In genomic region chr7:26319631-26320030, GRCh38 we compare ENCODE assay signal across 27 cellular contexts. TPM values are rescaled to one million over a fixed set of nuclear protein-coding genes. Genes with fewer than 3 reads are reported as not detected.
"Had no signal": no experiment of that assay in that cellular context is flagged by ENCODE, and none has a peak within 500 bp of the region (broad histone marks: within the 10 kb centered on the region; RNA-seq: fewer than 3 reads in every experiment).

No MANE protein-coding gene starts in this region.

- H3K4me1 Mint-ChIP-seq: activated naive CD4-positive, alpha-beta T cell treated with anti-CD3 and anti-CD28 coated beads, Interleukin-2, amount 10 ng/mL, durations not matched to agents 7 days and 5 days; endodermal cell had no signal

- H3K27me3 Mint-ChIP-seq: activated naive CD4-positive, alpha-beta T cell treated with anti-CD3 and anti-CD28 coated beads, Interleukin-2, amount 10 ng/mL, durations not matched to agents 7 days and 5 days; activated naive CD8-positive, alpha-beta T cell treated with anti-CD3 and anti-CD28 coated beads, Interleukin-2, amount 10 ng/mL, durations not matched to agents 7 days and 5 days; naive thymus-derived CD8-positive, alpha-beta T cell; progenitor cell of endocrine pancreas; stimulated activated naive CD8-positive, alpha-beta T cell treated with anti-CD3 and anti-CD28 coated beads, Interleukin-15, Interleukin-2, amounts not matched to agents 100 ng/mL and 50 ng/mL, for 24 hours had no signal

- ATAC-seq: esophagus mucosa; left cardiac atrium; left ventricle myocardium superior; naive thymus-derived CD8-positive, alpha-beta T cell had no signal

- H3K4me3 Mint-ChIP-seq: activated naive CD4-positive, alpha-beta T cell treated with anti-CD3 and anti-CD28 coated beads, Interleukin-2, amount 10 ng/mL, durations not matched to agents 7 days and 5 days; activated naive CD8-positive, alpha-beta T cell treated with anti-CD3 and anti-CD28 coated beads, Interleukin-2, amount 10 ng/mL, durations not matched to agents 7 days and 5 days; activated T-helper 1 cell treated with anti-CD3 and anti-CD28 coated beads, Interleukin-12 subunit alpha, Interleukin-12 subunit beta, Interleukin-2, Interleukin-4 antibody, amounts not matched to agents 30 ng/mL and 10 ng/mL and 1 ng/mL, durations not matched to agents 14 hours and 24 hours and 36 hours; endodermal cell; naive thymus-derived CD8-positive, alpha-beta T cell; stimulated activated naive CD8-positive, alpha-beta T cell treated with anti-CD3 and anti-CD28 coated beads, Interleukin-15, Interleukin-2, amounts not matched to agents 100 ng/mL and 50 ng/mL, for 24 hours; T-helper 2 cell treated with Interferon-gamma antibody and Interleukin-4, amounts not matched to agents 5 μg/mL and 100 μg/mL, for 36 hours had no signal

- H3K9me3 Mint-ChIP-seq: activated naive CD4-positive, alpha-beta T cell treated with anti-CD3 and anti-CD28 coated beads, Interleukin-2, amount 10 ng/mL, durations not matched to agents 7 days and 5 days; activated naive CD8-positive, alpha-beta T cell treated with anti-CD3 and anti-CD28 coated beads, Interleukin-2, amount 10 ng/mL, durations not matched to agents 7 days and 5 days; activated T-helper 1 cell treated with anti-CD3 and anti-CD28 coated beads, Interleukin-12 subunit alpha, Interleukin-12 subunit beta, Interleukin-2, Interleukin-4 antibody, amounts not matched to agents 30 ng/mL and 10 ng/mL and 1 ng/mL, durations not matched to agents 14 hours and 24 hours and 36 hours; endodermal cell; naive thymus-derived CD8-positive, alpha-beta T cell; stimulated activated naive CD8-positive, alpha-beta T cell treated with anti-CD3 and anti-CD28 coated beads, Interleukin-15, Interleukin-2, amounts not matched to agents 100 ng/mL and 50 ng/mL, for 24 hours; T-helper 2 cell treated with Interferon-gamma antibody and Interleukin-4, amounts not matched to agents 5 μg/mL and 100 μg/mL, for 36 hours had no signal

- H3K36me3 Mint-ChIP-seq: activated naive CD4-positive, alpha-beta T cell treated with anti-CD3 and anti-CD28 coated beads, Interleukin-2, amount 10 ng/mL, durations not matched to agents 7 days and 5 days had no signal

- H3K27ac Mint-ChIP-seq: activated naive CD4-positive, alpha-beta T cell treated with anti-CD3 and anti-CD28 coated beads, Interleukin-2, amount 10 ng/mL, durations not matched to agents 7 days and 5 days; activated naive CD8-positive, alpha-beta T cell treated with anti-CD3 and anti-CD28 coated beads, Interleukin-2, amount 10 ng/mL, durations not matched to agents 7 days and 5 days; activated T-helper 1 cell treated with anti-CD3 and anti-CD28 coated beads, Interleukin-12 subunit alpha, Interleukin-12 subunit beta, Interleukin-2, Interleukin-4 antibody, amounts not matched to agents 30 ng/mL and 10 ng/mL and 1 ng/mL, durations not matched to agents 14 hours and 24 hours and 36 hours; endodermal cell; progenitor cell of endocrine pancreas; stimulated activated naive CD8-positive, alpha-beta T cell treated with anti-CD3 and anti-CD28 coated beads, Interleukin-15, Interleukin-2, amounts not matched to agents 100 ng/mL and 50 ng/mL, for 24 hours had no signal

- FAIRE-seq: astrocyte, keratinocyte had no signal

- DNase-seq: activated CD4-positive, alpha-beta T cell treated with anti-CD3 and anti-CD28 coated beads for 4 hours; activated CD4-positive, alpha-beta T cell treated with anti-CD3 and anti-CD28 coated beads, Interleukin-2, amount 50 U/mL, for 4 hours; activated CD8-positive, alpha-beta memory T cell treated with anti-CD3 and anti-CD28 coated beads for 24 hours; activated gamma-delta T cell; activated naive CD4-positive, alpha-beta T cell treated with anti-CD3 and anti-CD28 coated beads, Interleukin-2, amount 10 ng/mL, durations not matched to agents 7 days and 5 days; activated naive CD8-positive, alpha-beta T cell treated with anti-CD3 and anti-CD28 coated beads, Interleukin-2, amount 10 ng/mL, durations not matched to agents 7 days and 5 days; activated T-cell treated with anti-CD3 and anti-CD28 coated beads, Interleukin-2, amount 50 U/mL, for 1 hour; brain microvascular endothelial cell; endodermal cell; foreskin fibroblast; hippocampal formation; left cardiac atrium; left ventricle myocardium superior; naive thymus-derived CD8-positive, alpha-beta T cell; right lobe of liver; stimulated activated CD4-positive, alpha-beta T cell treated with anti-CD3 and anti-CD28 coated beads, Interleukin-12 subunit alpha, Interleukin-12 subunit beta, amount 100 ng/mL, for 4 hours; stimulated activated CD4-positive, alpha-beta T cell treated with anti-CD3 and anti-CD28 coated beads, Interleukin-4, amount 100 ng/mL, for 1 hour; trophoblast cell; uterus had no signal

RNA-seq across cellular contexts. Expression of gene SNX10, which starts 28.0 kb away (rescaled TPM):
- total RNA-seq: osteocyte had no signal
